In the genomic region with DNA sequence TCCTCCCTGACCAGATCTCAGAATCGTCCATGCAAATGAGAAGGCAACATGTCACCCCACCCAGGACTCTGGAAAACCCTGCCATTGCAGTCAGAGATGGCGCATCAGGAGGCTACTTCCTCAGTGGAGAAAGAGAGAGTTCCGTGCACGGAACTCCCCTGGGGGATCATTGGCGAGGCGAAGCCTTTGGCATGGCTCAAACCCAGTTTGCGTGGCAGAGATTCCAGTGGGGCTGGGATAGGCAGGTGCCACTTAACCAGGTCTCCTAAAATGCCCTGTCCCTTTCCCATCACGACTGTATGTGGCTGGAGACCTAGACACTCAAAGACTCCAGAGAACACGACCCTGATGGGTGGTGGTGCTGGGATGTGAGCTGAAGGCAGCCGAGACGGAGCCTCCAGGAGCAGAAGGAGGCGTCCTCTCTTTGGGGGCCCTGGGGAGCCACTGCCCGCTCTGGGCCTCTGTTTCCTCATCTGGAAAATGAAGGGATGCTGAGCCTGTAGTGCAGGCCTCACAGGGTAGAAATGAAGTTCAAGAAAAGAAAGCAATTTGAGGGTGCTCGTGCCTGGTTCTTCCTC, we compare ENCODE assay signal across 16 cellular contexts. TPM values are rescaled to one million over a fixed set of nuclear protein-coding genes. Genes with fewer than 3 reads are reported as not detected.
DNase-seq lines count a peak whose midpoint lies in the region; ATAC-seq, FAIRE-seq and TF ChIP-seq lines count a peak whose summit lies in the region.
"Had no signal": no experiment of that assay in that cellular context is flagged by ENCODE, and none has a peak within 500 bp of the region (broad histone marks: within the 10 kb centered on the region; RNA-seq: fewer than 3 reads in every experiment).

No MANE protein-coding gene starts in this region.

- no peak overlapping the region for H4K5ac ChIP-seq in mesendoderm (ENCODE audit: low read length)

- no peak overlapping the region for H3K18ac ChIP-seq in mesendoderm (ENCODE audit: low read length)

- peaks cover 45% of the 10 kb centered on the region for H3K4me1 Mint-ChIP-seq in activated CD4-positive, alpha-beta memory T cell treated with anti-CD3 and anti-CD28 coated beads for 36 hours (ENCODE audit: low read depth)
- H3K4me1 Mint-ChIP-seq in mesothelial cell of epicardium (no peaks in the 10 kb centered on the region), endodermal cell (no peaks in the 10 kb centered on the region)

- H3K4me3 Mint-ChIP-seq in activated CD4-positive, alpha-beta memory T cell treated with anti-CD3 and anti-CD28 coated beads for 36 hours = peak overlapping the region; percentile 85
- H3K4me3 Mint-ChIP-seq in mesothelial cell of epicardium (no peak overlapping the region), endodermal cell (no peak overlapping the region)

- no peak overlapping the region for H2BK15ac ChIP-seq in mesendoderm (replicated peaks; ENCODE audit: low read depth)

- BruUV-seq in HepG2 (replicated peaks; lab: Mats Ljungman, UMichigan) = no TSS peak

- in situ Hi-C loops in HepG2 (cut with HindIII; ENCODE audit: extremely low pct_ligation_motif_present, low pct_unique_long_range_greater_than_20kb) = no loop called here

- no peak overlapping the region for H3K23ac ChIP-seq in mesendoderm (ENCODE audit: low read length)

- no peaks in the 10 kb centered on the region for H3K27me3 Mint-ChIP-seq in activated CD4-positive, alpha-beta memory T cell treated with anti-CD3 and anti-CD28 coated beads for 36 hours
- no peaks in the 10 kb centered on the region for H3K27me3 Mint-ChIP-seq in mesothelial cell of epicardium (ENCODE audit: low read depth)
- no peaks in the 10 kb centered on the region for H3K27me3 Mint-ChIP-seq in endodermal cell (ENCODE audit: insufficient read depth)

- H3K36me3 ChIP-seq in liver (ENCODE audit: control insufficient read depth in 4 of 4, insufficient read depth in 3 of 4, low read depth in 1 of 4, low read length in 3 of 4) = peaks cover 6 to 38% (median 19%) of the 10 kb centered on the region in 4 donors
- H3K36me3 ChIP-seq in HepG2 (replicated peaks in 1 of 2; ENCODE audit: control insufficient read depth in 1 of 2, insufficient read depth in 2 of 2, low read length in 2 of 2) = peaks cover 24 to 64% of the 10 kb centered on the region in 2 experiments; a peak in 4 of 5 replicates
- H3K36me3 ChIP-seq in lower lobe of right lung = peaks cover 61% of the 10 kb centered on the region
- peaks cover 3% of the 10 kb centered on the region for H3K36me3 ChIP-seq in mesendoderm (ENCODE audit: control insufficient read depth, insufficient read depth, low read length)
- peaks cover 27% of the 10 kb centered on the region for H3K36me3 ChIP-seq in endodermal cell (ENCODE audit: control insufficient read depth, insufficient read depth, low read length)

- TF ChIP-seq EP300 in HepG2 (IDR thresholded peaks at IDR 0.05; ENCODE audit: low read depth in 2 of 2, low read length in 2 of 2) = no peak
- no peak for TF ChIP-seq EP300 in HepG2 (CRISPR knock-in tag; IDR thresholded peaks at IDR 0.05; ENCODE audit: borderline replicate concordance)

- no peak for DNase-seq in HepG2 (ENCODE audit: low spot score)
- DNase-seq in activated CD4-positive, alpha-beta memory T cell treated with anti-CD3 and anti-CD28 coated beads for 36 hours = no peak
- DNase-seq in lower lobe of right lung = no peak
- no peak for DNase-seq in mesendoderm
- DNase-seq in mesothelial cell of epicardium (ENCODE audit: low spot score in 2 of 2, unreplicated experiment in 2 of 2) = no peak
- DNase-seq in endodermal cell = no peak
- DNase-seq: GOT3, NCI-H187 treated with DMSO at 0.1 percent for 48 hours, sigmoid colon had no signal

- no peak for TF ChIP-seq CTCF in liver (IDR thresholded peaks at IDR 0.05; ENCODE audit: low read depth, low read length, missing input control)
- no peak for TF ChIP-seq CTCF in HepG2 (CRISPR knock-in tag; IDR thresholded peaks at IDR 0.05)
- TF ChIP-seq CTCF in lower lobe of right lung (IDR thresholded peaks at IDR 0.05) = no peak
- no peak for TF ChIP-seq CTCF in mesothelial cell of epicardium (IDR thresholded peaks at IDR 0.05; ENCODE audit: unreplicated experiment)
- TF ChIP-seq CTCF in endodermal cell (conservative IDR thresholded peaks at IDR 0.05) = no peak

- no peak for TF ChIP-seq POLR2A in HepG2 (IDR thresholded peaks at IDR 0.05; ENCODE audit: insufficient read depth in 1 of 2, low read depth in 2 of 2, low read length in 2 of 2)

- no peak overlapping the region for H2AFZ ChIP-seq in HepG2 (ENCODE audit: low read length)

- H3K27me3 ChIP-seq in liver (ENCODE audit: control insufficient read depth in 4 of 4, insufficient read depth in 4 of 4, low read length in 3 of 4) = no peaks in the 10 kb centered on the region
- no peaks in the 10 kb centered on the region for H3K27me3 ChIP-seq in HepG2 (ENCODE audit: control insufficient read depth in 1 of 2, insufficient read depth in 2 of 2, low read length in 2 of 2)
- H3K27me3 ChIP-seq in lower lobe of right lung (ENCODE audit: low read depth) = no peaks in the 10 kb centered on the region
- H3K27me3 ChIP-seq in mesendoderm (ENCODE audit: insufficient read depth, low read length, poor library complexity) = no peaks in the 10 kb centered on the region
- no peaks in the 10 kb centered on the region for H3K27me3 ChIP-seq in endodermal cell (ENCODE audit: control insufficient read depth, insufficient read depth, low read length, poor library complexity, severe bottlenecking)
- H3K27me3 ChIP-seq: brain microvascular endothelial cell, esophagus muscularis mucosa, sigmoid colon had no signal

- CTCF ChIA-PET in HepG2 (lab: Yijun Ruan, JAX; ENCODE audit: low intra/inter-chr PET ratio, low total read pairs) = no interaction called here
- CTCF ChIA-PET in activated CD4-positive, alpha-beta memory T cell treated with anti-CD3 and anti-CD28 coated beads for 36 hours (lab: Charles Lee) = interaction anchor here (1.1 to 2.3 kb wide), 3 partner anchors 19 to 154 kb away, joined by 3 to 8 read pairs (median 4); no protein-coding TSS in a partner anchor

- no peak overlapping the region for H3K4ac ChIP-seq in mesendoderm (ENCODE audit: low read depth, low read length)

- H3K36me3 Mint-ChIP-seq in activated CD4-positive, alpha-beta memory T cell treated with anti-CD3 and anti-CD28 coated beads for 36 hours = peaks cover 36% of the 10 kb centered on the region
- peaks cover 23% of the 10 kb centered on the region for H3K36me3 Mint-ChIP-seq in mesothelial cell of epicardium
- peaks cover 33% of the 10 kb centered on the region for H3K36me3 Mint-ChIP-seq in endodermal cell (ENCODE audit: low read depth)

- H2BK120ac ChIP-seq in mesendoderm (ENCODE audit: low read depth, low read length) = no peak overlapping the region

- no peak for FAIRE-seq in HepG2 (lab: Jason Lieb, UNC)
- FAIRE-seq: G401.6 had no signal

- H3K9me3 ChIP-seq in liver (ENCODE audit: control insufficient read depth in 4 of 4, low read length in 3 of 4) (no peaks in the 10 kb centered on the region), HepG2 (ENCODE audit: low read length) (no peaks in the 10 kb centered on the region), lower lobe of right lung (no peaks in the 10 kb centered on the region), endodermal cell (ENCODE audit: control insufficient read depth, low read length) (no peaks in the 10 kb centered on the region)
- H3K9me3 ChIP-seq: esophagus muscularis mucosa, sigmoid colon had no signal

- H3K56ac ChIP-seq in mesendoderm (ENCODE audit: low read length) = no peak overlapping the region

- H3K79me2 ChIP-seq in HepG2 (ENCODE audit: insufficient read depth, low read length) (no peaks in the 10 kb centered on the region), mesendoderm (ENCODE audit: control insufficient read depth, insufficient read depth, low read length) (no peaks in the 10 kb centered on the region)

- 89% methylated on average over 14 of the region's 14 CpGs for WGBS in liver
- WGBS in HepG2 (ENCODE audit: low lambda C conversion rate) = over 99% methylated on average over 14 of the region's 14 CpGs
- no CpG with 5 or more reads among the region's 14 CpGs for WGBS in mesendoderm (ENCODE audit: extremely low coverage, insufficient coverage, low lambda C conversion rate)
- 87 to 91% methylated on average over 11 to 14 of the region's 14 CpGs for WGBS in endodermal cell (ENCODE audit: insufficient coverage in 1 of 2, insufficient read length in 1 of 2), 2 experiments

- peaks cover 4% of the 10 kb centered on the region for H3K9me3 Mint-ChIP-seq in activated CD4-positive, alpha-beta memory T cell treated with anti-CD3 and anti-CD28 coated beads for 36 hours
- H3K9me3 Mint-ChIP-seq in mesothelial cell of epicardium = no peaks in the 10 kb centered on the region
- H3K9me3 Mint-ChIP-seq in endodermal cell = no peaks in the 10 kb centered on the region

- no peak overlapping the region for H4K8ac ChIP-seq in mesendoderm (ENCODE audit: low read depth, low read length)

- no peaks in the 10 kb centered on the region for H3K4me1 ChIP-seq in liver (ENCODE audit: control insufficient read depth in 4 of 4, insufficient read depth in 4 of 4, low read length in 3 of 4)
- peaks cover 8% of the 10 kb centered on the region for H3K4me1 ChIP-seq in HepG2 (ENCODE audit: insufficient read depth, low read length)
- no peaks in the 10 kb centered on the region for H3K4me1 ChIP-seq in lower lobe of right lung
- no peaks in the 10 kb centered on the region for H3K4me1 ChIP-seq in mesendoderm (ENCODE audit: control insufficient read depth, low read depth, low read length)
- H3K4me1 ChIP-seq in endodermal cell (ENCODE audit: control insufficient read depth, insufficient read depth, low read length) = no peaks in the 10 kb centered on the region
- H3K4me1 ChIP-seq: esophagus muscularis mucosa, sigmoid colon had no signal

- H3K4me2 ChIP-seq in HepG2 (ENCODE audit: low read depth, low read length) = no peak overlapping the region
- H3K4me2 ChIP-seq in mesendoderm (ENCODE audit: low read length) = no peak overlapping the region

- no peak for TF ChIP-seq RAD21 in liver (IDR thresholded peaks at IDR 0.05)
- TF ChIP-seq RAD21 in HepG2 (CRISPR knock-in tag; IDR thresholded peaks at IDR 0.05) = no peak

- peak overlapping the region; percentile 96 for H3K27ac Mint-ChIP-seq in activated CD4-positive, alpha-beta memory T cell treated with anti-CD3 and anti-CD28 coated beads for 36 hours
- H3K27ac Mint-ChIP-seq in mesothelial cell of epicardium = no peak overlapping the region
- H3K27ac Mint-ChIP-seq in endodermal cell = no peak overlapping the region

- intact Hi-C loops in HepG2 (cut with micrococcal nuclease; ENCODE audit: unreplicated experiment) = no loop called here
- intact Hi-C loops in activated CD4-positive, alpha-beta memory T cell treated with anti-CD3 and anti-CD28 coated beads for 36 hours (cut with micrococcal nuclease) = loop anchor here (1.0 kb wide), 2 partner anchors 8 to 12 kb away; no protein-coding TSS in a partner anchor
- intact Hi-C loops in lower lobe of right lung (cut with DNase I) = no loop called here

- H3K27ac ChIP-seq in liver (ENCODE audit: low read depth in 1 of 2, low read length in 2 of 2) = peak overlapping the region; percentile 22 to 70
- no peak overlapping the region for H3K27ac ChIP-seq in HepG2 (ENCODE audit: extremely low read length, insufficient read depth, low read length)
- H3K27ac ChIP-seq in lower lobe of right lung = peak overlapping the region; percentile 71
- H3K27ac ChIP-seq in mesendoderm (ENCODE audit: low read depth, low read length) = no peak overlapping the region
- no peak overlapping the region for H3K27ac ChIP-seq in endodermal cell (ENCODE audit: low read depth, low read length)
- H3K27ac ChIP-seq: brain microvascular endothelial cell, esophagus muscularis mucosa, sigmoid colon had no signal

- POLR2A ChIA-PET in HepG2 (lab: Yijun Ruan, JAX) = no interaction called here
- POLR2A ChIA-PET in activated CD4-positive, alpha-beta memory T cell treated with anti-CD3 and anti-CD28 coated beads for 36 hours (lab: Charles Lee) = interaction anchor here (0.6 to 2.5 kb wide), 4 partner anchors 9 to 72 kb away, joined by 3 to 15 read pairs (median 4); a partner anchor contains a TSS

- H3K79me1 ChIP-seq in mesendoderm (ENCODE audit: low read length) = peaks cover 2% of the 10 kb centered on the region

- H4K20me1 ChIP-seq in HepG2 (ENCODE audit: insufficient read depth, low read length) = peaks cover 6% of the 10 kb centered on the region; the same call in 1 of the 2 replicates

- no peak for ATAC-seq in HepG2
- no peak for ATAC-seq in lower lobe of right lung
- no peak for ATAC-seq in esophagus mucosa

- no peak overlapping the region for H3K4me3 ChIP-seq in liver (ENCODE audit: low read depth in 1 of 3, low read length in 3 of 3)
- H3K4me3 ChIP-seq in HepG2 (replicated peaks in 1 of 3; ENCODE audit: insufficient read depth in 1 of 3, low read depth in 2 of 3, low read length in 3 of 3) = no peak overlapping the region
- H3K4me3 ChIP-seq in lower lobe of right lung = no peak overlapping the region
- H3K4me3 ChIP-seq in mesendoderm (ENCODE audit: low read length) = no peak overlapping the region
- no peak overlapping the region for H3K4me3 ChIP-seq in endodermal cell (ENCODE audit: low read length)
- H3K4me3 ChIP-seq: esophagus muscularis mucosa, sigmoid colon had no signal

- no peak overlapping the region for H2BK5ac ChIP-seq in mesendoderm (ENCODE audit: low read length)

- H3K9ac ChIP-seq in liver (ENCODE audit: low read depth in 1 of 2, low read length in 2 of 2) (no peak overlapping the region), HepG2 (ENCODE audit: insufficient read depth, low read depth, low read length) (no peak overlapping the region), mesendoderm (ENCODE audit: low read length) (no peak overlapping the region), endodermal cell (ENCODE audit: extremely low read depth, low read length, poor library complexity, severe bottlenecking) (no peak overlapping the region)

- H2AK5ac ChIP-seq in mesendoderm (ENCODE audit: low read length) = no peak overlapping the region

RNA-seq across cellular contexts. Expression of a gene that starts 5.0 kb away (rescaled TPM):
- total RNA-seq in liver = 1 to 10 TPM in 1 of 2 donors, under 1 TPM in 1; 0.75 to 6.2 TPM
- under 1 TPM; 0.25 to 0.37 TPM for polyA plus RNA-seq in liver
- not detected in 2 replicates for total RNA-seq in HepG2 (2016; rRNA removed; fragmentation: Illumina TruSeq; extraction: Trizol)
- not detected in 2 replicates for total RNA-seq in HepG2 (2016; cell fraction: cytosol; rRNA removed; fragmentation: Illumina TruSeq; extraction: Trizol; ENCODE audit: low read depth)
- not detected in 2 replicates for total RNA-seq in HepG2 (2016; cell fraction: insoluble cytoplasmic fraction; rRNA removed; fragmentation: Illumina TruSeq; extraction: Trizol)
- not detected in 2 replicates for total RNA-seq in HepG2 (2016; cell fraction: membrane; rRNA removed; fragmentation: Illumina TruSeq; extraction: Trizol)
- not detected in 2 replicates for total RNA-seq in HepG2 (2016; cell fraction: nucleus; rRNA removed; fragmentation: Illumina TruSeq; extraction: Trizol)
- not detected in 2 replicates for polyA plus RNA-seq in HepG2 (2011; rRNA removed)
- polyA plus RNA-seq in HepG2 (2011; cell fraction: cytosol; rRNA removed) = not detected in 2 replicates
- polyA plus RNA-seq in HepG2 (2011; cell fraction: nucleus; rRNA removed) = not detected in 2 replicates
- polyA plus RNA-seq in HepG2 (2012) = 0.11 and 0.36 TPM in 2 replicates
- not detected in 2 replicates for polyA plus RNA-seq in HepG2 (2016; cell fraction: cytosol; fragmentation: Illumina TruSeq; extraction: Trizol; ENCODE audit: low read depth)
- polyA plus RNA-seq in HepG2 (2016; cell fraction: insoluble cytoplasmic fraction; fragmentation: Illumina TruSeq; extraction: Trizol; ENCODE audit: low read depth) = not detected in 2 replicates
- polyA plus RNA-seq in HepG2 (2016; cell fraction: membrane; fragmentation: Illumina TruSeq; extraction: Trizol; ENCODE audit: low read depth) = not detected in 2 replicates
- not detected in 2 replicates for polyA plus RNA-seq in HepG2 (2016; cell fraction: nucleus; fragmentation: Illumina TruSeq; extraction: Trizol; ENCODE audit: insufficient read depth, low read depth)
- polyA minus RNA-seq in HepG2 (2011; rRNA and poly(A)+ RNA removed; ENCODE audit: low replicate concordance) = not detected in 2 replicates
- not detected in 2 replicates for polyA minus RNA-seq in HepG2 (2011; cell fraction: cytosol; rRNA and poly(A)+ RNA removed)
- polyA minus RNA-seq in HepG2 (2011; cell fraction: nucleus; rRNA and poly(A)+ RNA removed) = not detected in 2 replicates
- total RNA-seq in activated CD4-positive, alpha-beta memory T cell treated with anti-CD3 and anti-CD28 coated beads for 36 hours = 1 to 10 TPM; 7.7 to 9.1 TPM
- total RNA-seq in lower lobe of right lung = 1.9 TPM
- not detected for total RNA-seq in esophagus mucosa
- not detected for polyA plus RNA-seq in mesendoderm (2013, experiment 1 of 2)
- not detected for polyA plus RNA-seq in mesendoderm (2013, experiment 2 of 2)
- total RNA-seq in mesothelial cell of epicardium = 0.07 TPM in 1 of 3 replicates, not detected in the others
- total RNA-seq in endodermal cell = not detected
- not detected for polyA plus RNA-seq in endodermal cell (2013, experiment 1 of 2)
- polyA plus RNA-seq in endodermal cell (2013, experiment 2 of 2) = not detected
- total RNA-seq: HT1080, sigmoid colon, urinary bladder had no signal

RNA-seq across cellular contexts. Expression of a gene that starts 55.1 kb away (rescaled TPM):
- total RNA-seq in liver (1 to 10 TPM; 1.2 to 1.9 TPM), HepG2 (2016; rRNA removed; fragmentation: Illumina TruSeq; extraction: Trizol) (3.6 and 4.0 TPM in 2 replicates), lower lobe of right lung (5.7 TPM), esophagus mucosa (1.4 TPM), mesothelial cell of epicardium (17.8 to 18.7 TPM (median 18.2 TPM) in 3 replicates), endodermal cell (1 to 10 TPM; 4.7 to 5.7 TPM)
- polyA plus RNA-seq in liver (under 1 TPM; 0.14 to 0.20 TPM), HepG2 (2011; rRNA removed) (0.62 and 0.93 TPM in 2 replicates)
- total RNA-seq in HepG2 (2016; cell fraction: cytosol; rRNA removed; fragmentation: Illumina TruSeq; extraction: Trizol; ENCODE audit: low read depth) = 0.40 and 0.53 TPM in 2 replicates
- 2.7 and 3.3 TPM in 2 replicates for total RNA-seq in HepG2 (2016; cell fraction: insoluble cytoplasmic fraction; rRNA removed; fragmentation: Illumina TruSeq; extraction: Trizol)
- total RNA-seq in HepG2 (2016; cell fraction: membrane; rRNA removed; fragmentation: Illumina TruSeq; extraction: Trizol) = 2.4 TPM in 2 replicates
- total RNA-seq in HepG2 (2016; cell fraction: nucleus; rRNA removed; fragmentation: Illumina TruSeq; extraction: Trizol) = 3.0 and 3.9 TPM in 2 replicates
- polyA plus RNA-seq in HepG2 (2011; cell fraction: cytosol; rRNA removed) = 0.58 and 0.73 TPM in 2 replicates
- polyA plus RNA-seq in HepG2 (2011; cell fraction: nucleus; rRNA removed) = 2.6 and 3.3 TPM in 2 replicates
- 0.81 and 1.0 TPM in 2 replicates for polyA plus RNA-seq in HepG2 (2012)
- polyA plus RNA-seq in HepG2 (2016; cell fraction: cytosol; fragmentation: Illumina TruSeq; extraction: Trizol; ENCODE audit: low read depth) = 0.19 and 0.21 TPM in 2 replicates
- polyA plus RNA-seq in HepG2 (2016; cell fraction: insoluble cytoplasmic fraction; fragmentation: Illumina TruSeq; extraction: Trizol; ENCODE audit: low read depth) = 1.6 and 2.2 TPM in 2 replicates
- polyA plus RNA-seq in HepG2 (2016; cell fraction: membrane; fragmentation: Illumina TruSeq; extraction: Trizol; ENCODE audit: low read depth) = 0.94 and 1.00 TPM in 2 replicates
- polyA plus RNA-seq in HepG2 (2016; cell fraction: nucleus; fragmentation: Illumina TruSeq; extraction: Trizol; ENCODE audit: insufficient read depth, low read depth) = 4.3 and 4.7 TPM in 2 replicates
- 1.8 and 4.3 TPM in 2 replicates for polyA minus RNA-seq in HepG2 (2011; rRNA and poly(A)+ RNA removed; ENCODE audit: low replicate concordance)
- polyA minus RNA-seq in HepG2 (2011; cell fraction: cytosol; rRNA and poly(A)+ RNA removed) = 2.0 TPM in 2 replicates
- 3.4 and 3.6 TPM in 2 replicates for polyA minus RNA-seq in HepG2 (2011; cell fraction: nucleus; rRNA and poly(A)+ RNA removed)
- 1 to 10 TPM; 1.2 to 1.3 TPM for total RNA-seq in activated CD4-positive, alpha-beta memory T cell treated with anti-CD3 and anti-CD28 coated beads for 36 hours
- 1.3 TPM for polyA plus RNA-seq in mesendoderm (2013, experiment 1 of 2)
- polyA plus RNA-seq in mesendoderm (2013, experiment 2 of 2) = 1.2 TPM
- polyA plus RNA-seq in endodermal cell (2013, experiment 1 of 2) = 4.4 TPM
- polyA plus RNA-seq in endodermal cell (2013, experiment 2 of 2) = 3.8 TPM

RNA-seq across cellular contexts. Expression of a gene that starts 58.4 kb away (rescaled TPM):
- total RNA-seq in liver (1 to 10 TPM in 1 of 2 donors, not detected in 1; 3.2 TPM), HepG2 (2016; rRNA removed; fragmentation: Illumina TruSeq; extraction: Trizol) (not detected in 2 replicates), lower lobe of right lung (not detected), esophagus mucosa (0.84 TPM), mesothelial cell of epicardium (0.52 TPM in 1 of 3 replicates, not detected in the others), endodermal cell (not detected)
- polyA plus RNA-seq in liver (1 to 10 TPM in 1 of 2 donors, under 1 TPM in 1; 0.69 to 1.8 TPM), HepG2 (2011; rRNA removed) (0.22 and 0.35 TPM in 2 replicates)
- not detected in 2 replicates for total RNA-seq in HepG2 (2016; cell fraction: cytosol; rRNA removed; fragmentation: Illumina TruSeq; extraction: Trizol; ENCODE audit: low read depth)
- total RNA-seq in HepG2 (2016; cell fraction: insoluble cytoplasmic fraction; rRNA removed; fragmentation: Illumina TruSeq; extraction: Trizol) = not detected in 2 replicates
- not detected in 2 replicates for total RNA-seq in HepG2 (2016; cell fraction: membrane; rRNA removed; fragmentation: Illumina TruSeq; extraction: Trizol)
- total RNA-seq in HepG2 (2016; cell fraction: nucleus; rRNA removed; fragmentation: Illumina TruSeq; extraction: Trizol) = not detected in 2 replicates
- 0.14 TPM in 1 of 2 replicates, not detected in the other for polyA plus RNA-seq in HepG2 (2011; cell fraction: cytosol; rRNA removed)
- polyA plus RNA-seq in HepG2 (2011; cell fraction: nucleus; rRNA removed) = 0.57 TPM in 1 of 2 replicates, not detected in the other
- 0.30 and 0.76 TPM in 2 replicates for polyA plus RNA-seq in HepG2 (2012)
- polyA plus RNA-seq in HepG2 (2016; cell fraction: cytosol; fragmentation: Illumina TruSeq; extraction: Trizol; ENCODE audit: low read depth) = not detected in 2 replicates
- not detected in 2 replicates for polyA plus RNA-seq in HepG2 (2016; cell fraction: insoluble cytoplasmic fraction; fragmentation: Illumina TruSeq; extraction: Trizol; ENCODE audit: low read depth)
- polyA plus RNA-seq in HepG2 (2016; cell fraction: membrane; fragmentation: Illumina TruSeq; extraction: Trizol; ENCODE audit: low read depth) = not detected in 2 replicates
- not detected in 2 replicates for polyA plus RNA-seq in HepG2 (2016; cell fraction: nucleus; fragmentation: Illumina TruSeq; extraction: Trizol; ENCODE audit: insufficient read depth, low read depth)
- polyA minus RNA-seq in HepG2 (2011; rRNA and poly(A)+ RNA removed; ENCODE audit: low replicate concordance) = 2.1 TPM in 2 replicates
- not detected in 2 replicates for polyA minus RNA-seq in HepG2 (2011; cell fraction: cytosol; rRNA and poly(A)+ RNA removed)
- polyA minus RNA-seq in HepG2 (2011; cell fraction: nucleus; rRNA and poly(A)+ RNA removed) = not detected in 2 replicates
- not detected for total RNA-seq in activated CD4-positive, alpha-beta memory T cell treated with anti-CD3 and anti-CD28 coated beads for 36 hours
- 0.22 TPM for polyA plus RNA-seq in mesendoderm (2013, experiment 1 of 2)
- polyA plus RNA-seq in mesendoderm (2013, experiment 2 of 2) = 0.21 TPM
- not detected for polyA plus RNA-seq in endodermal cell (2013, experiment 1 of 2)
- not detected for polyA plus RNA-seq in endodermal cell (2013, experiment 2 of 2)
- total RNA-seq: esophagus muscularis mucosa, HT1080, sigmoid colon, urinary bladder had no signal
- polyA plus RNA-seq: urinary bladder had no signal

Comparison
In these comparisons a context has a peak if more than half of its experiments do, and no peak if none do; other contexts are left out.
1. H3K27ac ChIP-seq: peak in liver (2 of 2) and lower lobe of right lung (single experiment); none in HepG2 (single experiment), mesendoderm (single experiment) and endodermal cell (single experiment).